Comparison of ENCODE assay signal across 8 cellular contexts in the genomic region with DNA sequence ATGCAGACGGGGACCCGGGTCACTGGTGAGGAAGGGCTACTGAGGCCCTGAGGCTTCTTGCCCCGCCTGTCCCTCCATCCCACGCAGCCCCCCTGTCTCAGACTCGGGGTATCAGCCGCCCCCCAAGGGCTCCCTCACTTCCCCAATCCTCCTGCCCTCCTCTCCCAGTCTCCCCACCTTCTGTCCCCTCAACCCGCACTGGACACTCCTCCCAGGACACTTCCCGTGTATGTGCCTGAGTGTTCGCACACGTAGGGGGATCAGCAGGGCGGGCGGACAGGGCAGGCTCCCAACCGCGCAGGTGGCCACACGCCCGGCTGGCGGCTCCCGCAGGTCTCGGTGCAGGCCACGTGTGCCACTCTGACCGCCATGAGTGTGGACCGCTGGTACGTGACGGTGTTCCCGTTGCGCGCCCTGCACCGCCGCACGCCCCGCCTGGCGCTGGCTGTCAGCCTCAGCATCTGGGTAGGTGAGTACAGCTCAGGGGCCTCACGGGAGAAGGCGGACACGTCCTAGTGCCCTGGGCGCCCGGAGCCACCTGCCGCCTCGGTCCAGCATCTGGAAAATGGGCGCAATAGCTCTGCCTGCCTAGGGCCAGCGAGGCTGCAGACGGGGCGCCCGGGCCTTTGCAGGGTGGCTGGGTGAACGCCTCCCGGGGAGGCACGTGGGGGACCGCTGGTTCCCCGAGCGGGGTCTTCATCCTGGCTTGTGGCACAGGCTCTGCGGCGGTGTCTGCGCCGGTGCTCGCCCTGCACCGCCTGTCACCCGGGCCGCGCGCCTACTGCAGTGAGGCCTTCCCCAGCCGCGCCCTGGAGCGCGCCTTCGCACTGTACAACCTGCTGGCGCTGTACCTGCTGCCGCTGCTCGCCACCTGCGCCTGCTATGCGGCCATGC. TPM values are rescaled to one million over a fixed set of nuclear protein-coding genes. Genes with fewer than 3 reads are reported as not detected.
DNase-seq lines count a peak whose midpoint lies in the region; ATAC-seq and TF ChIP-seq lines count a peak whose summit lies in the region.

No MANE protein-coding gene starts in this region.

- H3K36me3 ChIP-seq in psoas muscle (ENCODE audit: insufficient read depth in 1 of 2, low read depth in 1 of 2), result no peaks in the 10 kb centered on the region

- H3K4me3 Mint-ChIP-seq in activated naive CD8-positive, alpha-beta T cell treated with anti-CD3 and anti-CD28 coated beads for 36 hours, result peak overlapping the region; percentile 65

- 2 to 3% (median 2%) methylated on average over 55 to 70 of the region's 70 CpGs for WGBS in psoas muscle, 3 donors

- DNase-seq in NCI-H526 treated with DMSO at 0.1 percent for 48 hours (lab: John Stamatoyannopoulos, UW) (peak; percentile 53), psoas muscle (no peak), COLO829 (ENCODE audit: low spot score) (no peak), ureter (ENCODE audit: low spot score) (no peak)
- peak; percentile 68 for DNase-seq in activated naive CD8-positive, alpha-beta T cell treated with anti-CD3 and anti-CD28 coated beads for 36 hours

- peaks cover 0 to 53% (median 18%) of the 10 kb centered on the region in 3 donors for H3K27me3 ChIP-seq in psoas muscle (ENCODE audit: insufficient read depth in 3 of 3, low read length in 2 of 3)

- intact Hi-C loops in psoas muscle (cut with DNase I), result loop anchor here (2.0 to 10.0 kb wide), 4 partner anchors 62 to 295 kb away; a partner anchor contains a TSS

- ATAC-seq in GM18511 (IDR thresholded peaks at IDR 0.05; ENCODE audit: unreplicated experiment) (peak; percentile 31), psoas muscle (peak in 2 of 4 donors; percentile 15 to 20), GM21447 (IDR thresholded peaks at IDR 0.05; ENCODE audit: unreplicated experiment) (no peak), GM18858 (IDR thresholded peaks at IDR 0.05; ENCODE audit: unreplicated experiment) (no peak)

- no peak overlapping the region for H3K27ac ChIP-seq in psoas muscle

- no peak for TF ChIP-seq CTCF in psoas muscle (IDR thresholded peaks at IDR 0.05)

- no peaks in the 10 kb centered on the region for H3K27me3 Mint-ChIP-seq in activated naive CD8-positive, alpha-beta T cell treated with anti-CD3 and anti-CD28 coated beads for 36 hours

- peaks cover 11% of the 10 kb centered on the region for H3K4me1 Mint-ChIP-seq in activated naive CD8-positive, alpha-beta T cell treated with anti-CD3 and anti-CD28 coated beads for 36 hours

- peaks cover 4% of the 10 kb centered on the region for H3K36me3 Mint-ChIP-seq in activated naive CD8-positive, alpha-beta T cell treated with anti-CD3 and anti-CD28 coated beads for 36 hours

- no peaks in the 10 kb centered on the region for H3K9me3 Mint-ChIP-seq in activated naive CD8-positive, alpha-beta T cell treated with anti-CD3 and anti-CD28 coated beads for 36 hours

- no peak overlapping the region for H3K27ac Mint-ChIP-seq in activated naive CD8-positive, alpha-beta T cell treated with anti-CD3 and anti-CD28 coated beads for 36 hours

- peak overlapping the region; percentile 36 for H3K4me3 ChIP-seq in psoas muscle

- peaks cover 20% of the 10 kb centered on the region for H3K4me1 ChIP-seq in psoas muscle

- H3K9me3 ChIP-seq in psoas muscle, result no peaks in the 10 kb centered on the region

RNA-seq across cellular contexts. Expression of a gene that starts 2.3 kb away (rescaled TPM):
- total RNA-seq in activated naive CD8-positive, alpha-beta T cell treated with anti-CD3 and anti-CD28 coated beads for 36 hours, result 10 to 100 TPM; 12.2 to 13.3 TPM
- total RNA-seq in psoas muscle (not detected), ureter (not detected)
- under 1 TPM in 1 of 3 donors, not detected in 2; 0.16 TPM for polyA plus RNA-seq in psoas muscle

RNA-seq across cellular contexts. Expression of a gene that starts 6.4 kb away (rescaled TPM):
- 10 to 100 TPM; 50.5 to 51.7 TPM for total RNA-seq in activated naive CD8-positive, alpha-beta T cell treated with anti-CD3 and anti-CD28 coated beads for 36 hours
- 10 to 100 TPM; 17.8 to 56.8 (median 50.6) TPM for total RNA-seq in psoas muscle
- 10 to 100 TPM; 37.4 to 92.0 (median 60.8) TPM for polyA plus RNA-seq in psoas muscle
- 69.5 TPM for total RNA-seq in ureter

RNA-seq across cellular contexts. Expression of a gene that starts 6.4 kb away (rescaled TPM):
- total RNA-seq in activated naive CD8-positive, alpha-beta T cell treated with anti-CD3 and anti-CD28 coated beads for 36 hours, result 10 to 100 TPM; 10.2 to 11.8 TPM
- total RNA-seq in psoas muscle (1 to 10 TPM; 4.2 to 6.7 (median 4.9) TPM), ureter (8.4 TPM)
- polyA plus RNA-seq in psoas muscle, result 1 to 10 TPM; 2.3 to 4.2 (median 3.2) TPM

RNA-seq across cellular contexts. Expression of a gene that starts 26.1 kb away (rescaled TPM):
- not detected for total RNA-seq in activated naive CD8-positive, alpha-beta T cell treated with anti-CD3 and anti-CD28 coated beads for 36 hours
- total RNA-seq in psoas muscle, result not detected
- polyA plus RNA-seq in psoas muscle, result not detected
- not detected for total RNA-seq in ureter

RNA-seq across cellular contexts. Expression of a gene that starts 26.4 kb away (rescaled TPM):
- 10 to 100 TPM; 39.8 to 40.3 TPM for total RNA-seq in activated naive CD8-positive, alpha-beta T cell treated with anti-CD3 and anti-CD28 coated beads for 36 hours
- 10 to 100 TPM; 47.0 to 66.5 (median 56.7) TPM for total RNA-seq in psoas muscle
- 10 to 100 TPM; 30.7 to 55.8 (median 51.3) TPM for polyA plus RNA-seq in psoas muscle
- total RNA-seq in ureter, result 63.7 TPM

Comparison
In these comparisons a context has a peak if more than half of its experiments do, and no peak if none do; other contexts are left out.
1. DNase-seq: peak in NCI-H526 treated with DMSO at 0.1 percent for 48 hours (single experiment) and activated naive CD8-positive, alpha-beta T cell treated with anti-CD3 and anti-CD28 coated beads for 36 hours (single experiment); none in psoas muscle (0 of 2), COLO829 (single experiment) and ureter (single experiment).
2. RNA of a gene that starts 2.3 kb away (total RNA-seq): 12.2 to 13.3 TPM in activated naive CD8-positive, alpha-beta T cell treated with anti-CD3 and anti-CD28 coated beads for 36 hours; not detected in ureter (single experiment) and not detected in psoas muscle; every median in the first group is over 10 times any median in the second.